8 cellular contexts compared by ENCODE assay signal in genomic region chr7:143836622-143837021, GRCh38.
DNase-seq lines count a peak whose midpoint lies in the region; ATAC-seq and TF ChIP-seq lines count a peak whose summit lies in the region.
"Not testable (repeated sequence)": the region's sequence is repeated elsewhere in the genome, so short reads cannot be mapped to it uniquely, and the experiment has no call there.

No MANE protein-coding gene starts in this region.

- ATAC-seq in CD4-positive, alpha-beta T cell (ENCODE audit: poor library complexity) = peak; percentile 73
- ATAC-seq in GM21447 (IDR thresholded peaks at IDR 0.05; ENCODE audit: unreplicated experiment) (peak; percentile 76), HG03469 (IDR thresholded peaks at IDR 0.05; ENCODE audit: unreplicated experiment) (peak; percentile 75)

- not testable (repeated sequence) for H3K27me3 Mint-ChIP-seq in CD4-positive, alpha-beta T cell; dendritic cell treated with granulocyte-macrophage colony-stimulating factor and Interleukin-4, amounts not matched to agents 40 ng/mL and 50 ng/mL, for 4 days

- CTCF ChIA-PET in CD4-positive, alpha-beta T cell (lab: Charles Lee) = not testable (repeated sequence)

- H3K36me3 Mint-ChIP-seq in CD4-positive, alpha-beta T cell (ENCODE audit: low read depth); dendritic cell treated with granulocyte-macrophage colony-stimulating factor and Interleukin-4, amounts not matched to agents 40 ng/mL and 50 ng/mL, for 4 days (ENCODE audit: low read depth): not testable (repeated sequence)

- H3K27ac Mint-ChIP-seq in CD4-positive, alpha-beta T cell = peak overlapping the region; percentile 79
- H3K27ac Mint-ChIP-seq in dendritic cell treated with granulocyte-macrophage colony-stimulating factor and Interleukin-4, amounts not matched to agents 40 ng/mL and 50 ng/mL, for 4 days = not testable (repeated sequence)

- peak overlapping the region; percentile 79 for H3K4me3 Mint-ChIP-seq in CD4-positive, alpha-beta T cell
- peak overlapping the region; percentile 68 for H3K4me3 Mint-ChIP-seq in dendritic cell treated with granulocyte-macrophage colony-stimulating factor and Interleukin-4, amounts not matched to agents 40 ng/mL and 50 ng/mL, for 4 days

- peak; percentile 74 to 98 (median 93) for DNase-seq in CD4-positive, alpha-beta T cell
- peak; percentile 41 to 61 for DNase-seq in NOMO-1 (lab: John Stamatoyannopoulos, UW; ENCODE audit: unreplicated experiment in 2 of 2)
- DNase-seq in activated CD8-positive, alpha-beta memory T cell treated with anti-CD3 and anti-CD28 coated beads for 4 hours (ENCODE audit: low read depth in 2 of 2) = peak; percentile 82 to 94
- DNase-seq in mucosa of gallbladder (ENCODE audit: low spot score) = peak; percentile 95
- DNase-seq in stimulated activated CD8-positive, alpha-beta memory T cell treated with anti-CD3 and anti-CD28 coated beads, Interleukin-12 subunit alpha, Interleukin-12 subunit beta, amount 100 ng/mL, for 4 hours (ENCODE audit: low read depth) = peak; percentile 93

- POLR2A ChIA-PET in CD4-positive, alpha-beta T cell (lab: Charles Lee) = not testable (repeated sequence)

- not testable (repeated sequence) for H3K9me3 Mint-ChIP-seq in CD4-positive, alpha-beta T cell; dendritic cell treated with granulocyte-macrophage colony-stimulating factor and Interleukin-4, amounts not matched to agents 40 ng/mL and 50 ng/mL, for 4 days

- H3K9me3 ChIP-seq in CD4-positive, alpha-beta T cell (ENCODE audit: control insufficient read depth, low read length) = not testable (repeated sequence)

- not testable (repeated sequence) for H3K27me3 ChIP-seq in CD4-positive, alpha-beta T cell (ENCODE audit: control insufficient read depth, insufficient read depth, low read length)

- intact Hi-C loops in CD4-positive, alpha-beta T cell (cut with DNase I, micrococcal nuclease); dendritic cell treated with granulocyte-macrophage colony-stimulating factor and Interleukin-4, amounts not matched to agents 40 ng/mL and 50 ng/mL, for 4 days (cut with micrococcal nuclease): not testable (repeated sequence)

- peak overlapping the region; percentile 53 for H3K27ac ChIP-seq in CD4-positive, alpha-beta T cell (ENCODE audit: low read depth, low read length)

- TF ChIP-seq CTCF in CD4-positive, alpha-beta T cell (IDR thresholded peaks at IDR 0.05) = not testable (repeated sequence)

- not testable (repeated sequence) for H3K4me1 Mint-ChIP-seq in CD4-positive, alpha-beta T cell (ENCODE audit: low read depth); dendritic cell treated with granulocyte-macrophage colony-stimulating factor and Interleukin-4, amounts not matched to agents 40 ng/mL and 50 ng/mL, for 4 days (ENCODE audit: low read depth)

Comparison
In these comparisons a context has a peak if more than half of its experiments do, and no peak if none do; other contexts are left out.
1. Peak in every context shown above with its lines: DNase-seq, ATAC-seq and H3K27ac ChIP-seq.